Comparison of ENCODE assay signal across 11 cellular contexts in genomic region chr16:74698220-74698619, GRCh38. TPM values are rescaled to one million over a fixed set of nuclear protein-coding genes. Genes with fewer than 3 reads are reported as not detected.
DNase-seq lines count a peak whose midpoint lies in the region; ATAC-seq and TF ChIP-seq lines count a peak whose summit lies in the region.
"Had no signal": no experiment of that assay in that cellular context is flagged by ENCODE, and none has a peak within 500 bp of the region (broad histone marks: within the 10 kb centered on the region; RNA-seq: fewer than 3 reads in every experiment).

No MANE protein-coding gene starts in this region.

- H3K27ac Mint-ChIP-seq in T-helper 1 cell treated with Interleukin-12 subunit alpha and Interleukin-12 subunit beta and Interleukin-4 antibody, amounts not matched to agents 30 μg/mL and 1 μg/mL, for 36 hours: peak overlapping the region; percentile 57
- peak overlapping the region; percentile 72 to 96 (median 79) for H3K27ac Mint-ChIP-seq in immature natural killer cell
- H3K27ac Mint-ChIP-seq: neural progenitor cell had no signal

- H3K4me1 Mint-ChIP-seq in T-helper 1 cell treated with Interleukin-12 subunit alpha and Interleukin-12 subunit beta and Interleukin-4 antibody, amounts not matched to agents 30 μg/mL and 1 μg/mL, for 36 hours (ENCODE audit: low read depth): peaks cover 55% of the 10 kb centered on the region
- peaks cover 56 to 64% of the 10 kb centered on the region in 2 donors for H3K4me1 Mint-ChIP-seq in immature natural killer cell

- H3K27me3 Mint-ChIP-seq in T-helper 1 cell treated with Interleukin-12 subunit alpha and Interleukin-12 subunit beta and Interleukin-4 antibody, amounts not matched to agents 30 μg/mL and 1 μg/mL, for 36 hours (ENCODE audit: low read depth): no peaks in the 10 kb centered on the region
- H3K27me3 Mint-ChIP-seq in immature natural killer cell (ENCODE audit: low read depth in 3 of 3): peaks cover 1 to 7% (median 4%) of the 10 kb centered on the region in 3 donors

- no peak for TF ChIP-seq CTCF in AG10803 (conservative IDR thresholded peaks at IDR 0.05; ENCODE audit: low read length)

- no peaks in the 10 kb centered on the region for H3K9me3 Mint-ChIP-seq in T-helper 1 cell treated with Interleukin-12 subunit alpha and Interleukin-12 subunit beta and Interleukin-4 antibody, amounts not matched to agents 30 μg/mL and 1 μg/mL, for 36 hours
- H3K9me3 Mint-ChIP-seq in immature natural killer cell: no peaks in the 10 kb centered on the region
- H3K9me3 Mint-ChIP-seq: neural progenitor cell had no signal

- ATAC-seq in GM18520 (IDR thresholded peaks at IDR 0.05; ENCODE audit: unreplicated experiment) (peak; percentile 23), HG03439 (IDR thresholded peaks at IDR 0.05; ENCODE audit: unreplicated experiment) (no peak)

- peak overlapping the region; percentile 80 for H3K4me3 Mint-ChIP-seq in T-helper 1 cell treated with Interleukin-12 subunit alpha and Interleukin-12 subunit beta and Interleukin-4 antibody, amounts not matched to agents 30 μg/mL and 1 μg/mL, for 36 hours
- peak overlapping the region; percentile 14 to 99 (median 98) for H3K4me3 Mint-ChIP-seq in immature natural killer cell
- H3K4me3 Mint-ChIP-seq: neural progenitor cell had no signal

- no peak overlapping the region for H3K4me3 ChIP-seq in AG10803 (ENCODE audit: low read length)
- H3K4me3 ChIP-seq: neural progenitor cell had no signal

- peak; percentile 11 for DNase-seq in AG10803 (ENCODE audit: low read depth)
- DNase-seq in immature natural killer cell: no peak
- no peak for DNase-seq in inferior parietal cortex (ENCODE audit: extremely low spot score)
- no peak for DNase-seq in NCI-H446 (lab: John Stamatoyannopoulos, UW)
- no peak for DNase-seq in activated CD4-positive, CD25-positive, alpha-beta regulatory T cell treated with anti-CD3 and anti-CD28 coated beads, Interleukin-2, amount 50 U/mL, for 72 hours
- DNase-seq: activated gamma-delta T cell treated with Interleukin-2 at 50 U/mL for 16 hours, DMS53 had no signal

- peaks cover 27% of the 10 kb centered on the region for H3K36me3 Mint-ChIP-seq in T-helper 1 cell treated with Interleukin-12 subunit alpha and Interleukin-12 subunit beta and Interleukin-4 antibody, amounts not matched to agents 30 μg/mL and 1 μg/mL, for 36 hours (ENCODE audit: low read depth)
- peaks cover 16 to 21% (median 18%) of the 10 kb centered on the region in 3 donors for H3K36me3 Mint-ChIP-seq in immature natural killer cell
- H3K36me3 Mint-ChIP-seq: neural progenitor cell had no signal

RNA-seq across cellular contexts. Expression of gene MLKL, which starts 2.4 kb away (rescaled TPM):
- 10 to 100 TPM in 2 of 3 donors, 1 to 10 TPM in 1; 8.3 to 13.8 (median 12.5) TPM for polyA plus RNA-seq in immature natural killer cell

RNA-seq across cellular contexts. Expression of gene RFWD3, which starts 31.5 kb away (rescaled TPM):
- polyA plus RNA-seq in immature natural killer cell: 10 to 100 TPM in 2 of 3 donors, 1 to 10 TPM in 1; 8.3 to 21.7 (median 14.5) TPM
